19 cellular contexts compared by ENCODE assay signal in the genomic region with DNA sequence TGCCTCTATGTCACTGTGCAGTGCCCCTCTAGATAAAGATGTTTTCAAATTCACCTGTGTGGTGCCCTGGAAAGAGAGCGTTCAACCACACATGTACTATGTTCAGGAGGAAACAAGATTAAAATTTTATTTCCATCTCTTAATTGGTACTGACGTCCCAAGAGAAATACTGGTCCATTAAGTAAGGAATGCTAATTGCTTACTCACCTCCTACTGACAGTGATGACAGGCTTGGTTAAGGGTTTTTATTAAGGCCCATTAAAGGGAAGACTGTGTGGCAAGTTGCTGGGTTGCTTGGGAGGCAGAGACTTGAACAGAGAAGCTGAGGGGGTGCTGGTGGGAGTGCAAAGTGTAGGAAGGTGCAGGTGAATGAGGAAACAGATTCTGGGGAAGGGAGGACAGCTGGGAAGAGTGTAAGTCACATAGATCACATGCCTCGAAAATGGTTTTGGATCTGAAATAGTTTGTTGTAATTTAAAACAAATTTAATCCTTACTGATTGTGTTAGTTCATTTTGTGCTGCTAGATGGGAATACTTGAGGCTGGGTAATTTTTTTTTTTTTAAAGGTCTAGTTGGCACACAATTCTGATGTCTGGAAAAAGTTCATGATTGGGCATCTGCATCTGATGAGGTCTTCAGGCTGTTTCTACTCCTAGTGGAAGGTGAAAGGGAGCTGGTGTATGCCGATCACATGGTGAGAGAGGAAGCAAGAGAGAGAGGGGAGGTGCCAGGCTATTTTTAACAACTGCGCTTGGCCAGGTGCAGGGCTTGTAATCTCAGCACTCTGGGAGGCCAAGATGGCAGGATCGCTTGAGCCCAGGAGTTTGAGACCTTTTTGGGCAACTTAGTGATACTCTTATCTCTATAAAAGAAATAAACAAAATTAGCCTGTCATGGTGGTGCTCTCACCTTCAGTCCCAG.
A peak's percentile ranks its signal among the peaks of the same experiment; 100 is the strongest.
DNase-seq lines count a peak whose midpoint lies in the region; ATAC-seq and TF ChIP-seq lines count a peak whose summit lies in the region.
"Had no signal": no experiment of that assay in that cellular context is flagged by ENCODE, and none has a peak within 500 bp of the region (broad histone marks: within the 10 kb centered on the region; RNA-seq: fewer than 3 reads in every experiment).

No MANE protein-coding gene starts in this region.

- H3K36me3 Mint-ChIP-seq in nephron progenitor cell (ENCODE audit: low read depth): no peaks in the 10 kb centered on the region

- H3K36me3 ChIP-seq in OCI-LY3 (replicated peaks; ENCODE audit: low read depth, low read length): no peaks in the 10 kb centered on the region
- H3K36me3 ChIP-seq: MG63, Peyer's patch had no signal

- no peak overlapping the region for H3K4me3 Mint-ChIP-seq in nephron progenitor cell

- ATAC-seq in HG02885 (IDR thresholded peaks at IDR 0.05; ENCODE audit: poor library complexity, unreplicated experiment) (peak; percentile 48), HG03045 (IDR thresholded peaks at IDR 0.05; ENCODE audit: unreplicated experiment) (no peak)
- ATAC-seq: SK-N-SH treated with all-trans-retinoic acid at 6 μM for 48 hours had no signal

- peaks cover 11% of the 10 kb centered on the region for H3K27me3 ChIP-seq in OCI-LY3 (ENCODE audit: low read depth, low read length)
- H3K27me3 ChIP-seq: Peyer's patch had no signal

- peaks cover 13% of the 10 kb centered on the region for H3K4me1 Mint-ChIP-seq in nephron progenitor cell

- DNase-seq in DMS153 (lab: John Stamatoyannopoulos, UW) (peak; percentile 5), DMS153 treated with DMSO at 0.1 percent for 48 hours (lab: John Stamatoyannopoulos, UW; ENCODE audit: unreplicated experiment) (no peak), nephron progenitor cell (no peak), SKM-1 (lab: John Stamatoyannopoulos, UW; ENCODE audit: unreplicated experiment) (no peak), OCI-M2 (lab: John Stamatoyannopoulos, UW; ENCODE audit: unreplicated experiment) (no peak)
- DNase-seq: C1 segment of cervical spinal cord, GDM1, HCEC 1CT, MG63, NCI-H1105 treated with DMSO at 0.1 percent for 48 hours, NCI-H1930, NCI-H526 treated with DMSO at 0.1 percent for 48 hours, Peyer's patch, SHP77 treated with DMSO at 0.1 percent for 48 hours had no signal

- H3K4me2 ChIP-seq in OCI-LY3 (ENCODE audit: low read length): peak overlapping the region; percentile 38

- H3K9me3 ChIP-seq in OCI-LY3 (ENCODE audit: insufficient read depth, low read length): no peaks in the 10 kb centered on the region
- H3K9me3 ChIP-seq: Peyer's patch had no signal

- peaks cover 12% of the 10 kb centered on the region for H3K4me1 ChIP-seq in OCI-LY3 (ENCODE audit: low read length)
- H3K4me1 ChIP-seq: Peyer's patch had no signal

- H3K27ac Mint-ChIP-seq in nephron progenitor cell: peak overlapping the region; percentile 60

- no peak overlapping the region for H3K9ac ChIP-seq in OCI-LY3 (ENCODE audit: low read length)

- no peaks in the 10 kb centered on the region for H3K79me2 ChIP-seq in OCI-LY3 (ENCODE audit: low read length)

- H4K20me1 ChIP-seq in OCI-LY3 (ENCODE audit: insufficient read depth, low read length): no peaks in the 10 kb centered on the region

- peaks cover 3% of the 10 kb centered on the region for H3K27me3 Mint-ChIP-seq in nephron progenitor cell (ENCODE audit: low read depth, poor library complexity)

- H3K9me3 Mint-ChIP-seq in nephron progenitor cell: peaks cover 4% of the 10 kb centered on the region

- no peak overlapping the region for H3K4me3 ChIP-seq in OCI-LY3 (ENCODE audit: low read length)
- H3K4me3 ChIP-seq: MG63, Peyer's patch had no signal

- H2AFZ ChIP-seq in OCI-LY3 (ENCODE audit: low read depth, low read length): peak overlapping the region; percentile 12; the same call in 1 of the 2 replicates

- TF ChIP-seq CTCF in OCI-LY3 (IDR thresholded peaks at IDR 0.05; ENCODE audit: low read depth, low read length): no peak
- no peak for TF ChIP-seq CTCF in nephron progenitor cell (IDR thresholded peaks at IDR 0.05)

- H3K27ac ChIP-seq in OCI-LY3 (ENCODE audit: low read length): no peak overlapping the region
- H3K27ac ChIP-seq: 22Rv1, Peyer's patch had no signal
